1 cellular context compared by ENCODE assay signal in genomic region chr21:36388076-36388475, GRCh38.
TF ChIP-seq lines count a peak whose summit lies in the region.

No MANE protein-coding gene starts in this region.

TF ChIP-seq in GM23338, 12 proteins besides CTCF, POLR2A, EP300 and RAD21 (continued from another document):
- TF ChIP-seq ZNF462 (CRISPR knock-in tag; IDR thresholded peaks at IDR 0.05), result no peak
- TF ChIP-seq JUNB (IDR thresholded peaks at IDR 0.05; ENCODE audit: unreplicated experiment), result no peak
- TF ChIP-seq REST (IDR thresholded peaks at IDR 0.05; ENCODE audit: unreplicated experiment), result no peak
